1 cellular context compared by ENCODE assay signal in genomic region chr10:28532509-28533314, GRCh38.
TF ChIP-seq lines count a peak whose summit lies in the region.

Gene WAC (plus strand): TSS chr10:28533118. CDS start chr10:28533580, 462 bp downstream.

TF ChIP-seq in K562, 482 proteins besides CTCF, POLR2A, EP300 and RAD21 (continued from another document and continues in another):
- no peak; the same call in none of the 2 replicates for TF ChIP-seq HMGXB4 (CRISPR knock-in tag; IDR thresholded peaks at IDR 0.05)
- TF ChIP-seq ZNF589 (CRISPR knock-in tag; IDR thresholded peaks at IDR 0.05; ENCODE audit: low read depth), result no peak
- TF ChIP-seq ZNF830 (CRISPR knock-in tag; IDR thresholded peaks at IDR 0.05), result no peak
- TF ChIP-seq ERF (CRISPR knock-in tag; IDR thresholded peaks at IDR 0.05), result peak; percentile 44; the same call in 1 of the 2 replicates
- TF ChIP-seq NCOA6 (IDR thresholded peaks at IDR 0.05), result no peak
- TF ChIP-seq ZNF41 (CRISPR knock-in tag; conservative IDR thresholded peaks at IDR 0.05), result no peak
- no peak for TF ChIP-seq ZBTB5 (IDR thresholded peaks at IDR 0.05)
- TF ChIP-seq LEF1 (IDR thresholded peaks at IDR 0.05), result no peak
- TF ChIP-seq, protein P1, sequence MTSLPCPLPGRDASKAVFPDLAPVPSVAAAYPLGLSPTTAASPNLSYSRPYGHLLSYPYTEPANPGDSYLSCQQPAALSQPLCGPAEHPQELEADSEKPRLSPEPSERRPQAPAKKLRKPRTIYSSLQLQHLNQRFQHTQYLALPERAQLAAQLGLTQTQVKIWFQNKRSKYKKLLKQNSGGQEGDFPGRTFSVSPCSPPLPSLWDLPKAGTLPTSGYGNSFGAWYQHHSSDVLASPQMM (CRISPR knock-in tag; IDR thresholded peaks at IDR 0.05), result no peak
- TF ChIP-seq PURB (CRISPR knock-in tag; IDR thresholded peaks at IDR 0.05; ENCODE audit: low read depth), result no peak
- TF ChIP-seq KDM5B (IDR thresholded peaks at IDR 0.05; ENCODE audit: insufficient replicate concordance, low read depth, low read length), result peak; percentile 81
- no peak for TF ChIP-seq MAFG (tag; conservative IDR thresholded peaks at IDR 0.05)
- no peak for TF ChIP-seq MIER1 (IDR thresholded peaks at IDR 0.05; ENCODE audit: low read depth)
- peak; percentile 86 for TF ChIP-seq ZNF407 (IDR thresholded peaks at IDR 0.05; ENCODE audit: low read depth)
- no peak for TF ChIP-seq CBFA2T2 (conservative IDR thresholded peaks at IDR 0.05)
- no peak for TF ChIP-seq MXI1 (IDR thresholded peaks at IDR 0.05; ENCODE audit: low read depth, low read length)
- no peak for TF ChIP-seq ZNF212 (CRISPR knock-in tag; IDR thresholded peaks at IDR 0.05)
- no peak for TF ChIP-seq CBX8 (IDR thresholded peaks at IDR 0.05; ENCODE audit: borderline replicate concordance, extremely low read depth, low read depth, low read length, poor library complexity, severe bottlenecking)
- TF ChIP-seq ZNF316 (IDR thresholded peaks at IDR 0.05), result no peak
- no peak for TF ChIP-seq ZNF655 (CRISPR knock-in tag; IDR thresholded peaks at IDR 0.05)
- no peak for TF ChIP-seq WHSC1 (IDR thresholded peaks at IDR 0.05; ENCODE audit: low read length)
- no peak for TF ChIP-seq ZKSCAN1 (IDR thresholded peaks at IDR 0.05; ENCODE audit: low read depth, low read length)
- TF ChIP-seq POLR2AphosphoS5 (IDR thresholded peaks at IDR 0.05; ENCODE audit: control insufficient read depth, insufficient read depth, low read depth, low read length), result peak; percentile 84
- TF ChIP-seq TEAD4 (IDR thresholded peaks at IDR 0.05; ENCODE audit: low read length), result no peak
- no peak for TF ChIP-seq TEAD4 (CRISPR knock-in tag; IDR thresholded peaks at IDR 0.05; ENCODE audit: borderline replicate concordance)
- TF ChIP-seq, protein P2, sequence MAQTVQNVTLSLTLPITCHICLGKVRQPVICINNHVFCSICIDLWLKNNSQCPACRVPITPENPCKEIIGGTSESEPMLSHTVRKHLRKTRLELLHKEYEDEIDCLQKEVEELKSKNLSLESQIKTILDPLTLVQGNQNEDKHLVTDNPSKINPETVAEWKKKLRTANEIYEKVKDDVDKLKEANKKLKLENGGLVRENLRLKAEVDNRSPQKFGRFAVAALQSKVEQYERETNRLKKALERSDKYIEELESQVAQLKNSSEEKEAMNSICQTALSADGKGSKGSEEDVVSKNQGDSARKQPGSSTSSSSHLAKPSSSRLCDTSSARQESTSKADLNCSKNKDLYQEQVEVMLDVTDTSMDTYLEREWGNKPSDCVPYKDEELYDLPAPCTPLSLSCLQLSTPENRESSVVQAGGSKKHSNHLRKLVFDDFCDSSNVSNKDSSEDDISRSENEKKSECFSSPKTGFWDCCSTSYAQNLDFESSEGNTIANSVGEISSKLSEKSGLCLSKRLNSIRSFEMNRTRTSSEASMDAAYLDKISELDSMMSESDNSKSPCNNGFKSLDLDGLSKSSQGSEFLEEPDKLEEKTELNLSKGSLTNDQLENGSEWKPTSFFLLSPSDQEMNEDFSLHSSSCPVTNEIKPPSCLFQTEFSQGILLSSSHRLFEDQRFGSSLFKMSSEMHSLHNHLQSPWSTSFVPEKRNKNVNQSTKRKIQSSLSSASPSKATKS (CRISPR knock-in tag; IDR thresholded peaks at IDR 0.05), result no peak
- TF ChIP-seq ZNF143 (CRISPR knock-in tag; IDR thresholded peaks at IDR 0.05), result no peak
- TF ChIP-seq ZBTB1 (CRISPR knock-in tag; IDR thresholded peaks at IDR 0.05; ENCODE audit: borderline replicate concordance, low read depth), result no peak
- peak; percentile 90; the same call in 1 of the 2 replicates for TF ChIP-seq KLF6 (CRISPR knock-in tag; IDR thresholded peaks at IDR 0.05; ENCODE audit: borderline replicate concordance)
- TF ChIP-seq RBM34 (IDR thresholded peaks at IDR 0.05; ENCODE audit: borderline replicate concordance, insufficient read depth, low read length), result no peak
- TF ChIP-seq, protein P3, sequence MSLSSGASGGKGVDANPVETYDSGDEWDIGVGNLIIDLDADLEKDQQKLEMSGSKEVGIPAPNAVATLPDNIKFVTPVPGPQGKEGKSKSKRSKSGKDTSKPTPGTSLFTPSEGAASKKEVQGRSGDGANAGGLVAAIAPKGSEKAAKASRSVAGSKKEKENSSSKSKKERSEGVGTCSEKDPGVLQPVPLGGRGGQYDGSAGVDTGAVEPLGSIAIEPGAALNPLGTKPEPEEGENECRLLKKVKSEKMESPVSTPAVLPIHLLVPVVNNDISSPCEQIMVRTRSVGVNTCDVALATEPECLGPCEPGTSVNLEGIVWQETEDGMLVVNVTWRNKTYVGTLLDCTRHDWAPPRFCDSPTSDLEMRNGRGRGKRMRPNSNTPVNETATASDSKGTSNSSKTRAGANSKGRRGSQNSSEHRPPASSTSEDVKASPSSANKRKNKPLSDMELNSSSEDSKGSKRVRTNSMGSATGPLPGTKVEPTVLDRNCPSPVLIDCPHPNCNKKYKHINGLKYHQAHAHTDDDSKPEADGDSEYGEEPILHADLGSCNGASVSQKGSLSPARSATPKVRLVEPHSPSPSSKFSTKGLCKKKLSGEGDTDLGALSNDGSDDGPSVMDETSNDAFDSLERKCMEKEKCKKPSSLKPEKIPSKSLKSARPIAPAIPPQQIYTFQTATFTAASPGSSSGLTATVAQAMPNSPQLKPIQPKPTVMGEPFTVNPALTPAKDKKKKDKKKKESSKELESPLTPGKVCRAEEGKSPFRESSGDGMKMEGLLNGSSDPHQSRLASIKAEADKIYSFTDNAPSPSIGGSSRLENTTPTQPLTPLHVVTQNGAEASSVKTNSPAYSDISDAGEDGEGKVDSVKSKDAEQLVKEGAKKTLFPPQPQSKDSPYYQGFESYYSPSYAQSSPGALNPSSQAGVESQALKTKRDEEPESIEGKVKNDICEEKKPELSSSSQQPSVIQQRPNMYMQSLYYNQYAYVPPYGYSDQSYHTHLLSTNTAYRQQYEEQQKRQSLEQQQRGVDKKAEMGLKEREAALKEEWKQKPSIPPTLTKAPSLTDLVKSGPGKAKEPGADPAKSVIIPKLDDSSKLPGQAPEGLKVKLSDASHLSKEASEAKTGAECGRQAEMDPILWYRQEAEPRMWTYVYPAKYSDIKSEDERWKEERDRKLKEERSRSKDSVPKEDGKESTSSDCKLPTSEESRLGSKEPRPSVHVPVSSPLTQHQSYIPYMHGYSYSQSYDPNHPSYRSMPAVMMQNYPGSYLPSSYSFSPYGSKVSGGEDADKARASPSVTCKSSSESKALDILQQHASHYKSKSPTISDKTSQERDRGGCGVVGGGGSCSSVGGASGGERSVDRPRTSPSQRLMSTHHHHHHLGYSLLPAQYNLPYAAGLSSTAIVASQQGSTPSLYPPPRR (CRISPR knock-in tag; IDR thresholded peaks at IDR 0.05; ENCODE audit: borderline replicate concordance), result no peak
- no peak for TF ChIP-seq KLF13 (tag; IDR thresholded peaks at IDR 0.05; ENCODE audit: borderline replicate concordance, low read depth)
- no peak for TF ChIP-seq NR2C2 (CRISPR knock-in tag; IDR thresholded peaks at IDR 0.05)
- peak; percentile 65; the same call in 1 of the 2 replicates for TF ChIP-seq NR2C2 (tag; IDR thresholded peaks at IDR 0.05)
- TF ChIP-seq SETDB1 (IDR thresholded peaks at IDR 0.05; ENCODE audit: low read length), result no peak
- TF ChIP-seq CHD1 (IDR thresholded peaks at IDR 0.05; ENCODE audit: low read length), result no peak
- TF ChIP-seq MAFF (IDR thresholded peaks at IDR 0.05; ENCODE audit: low read length), result no peak
- TF ChIP-seq SP2 (IDR thresholded peaks at IDR 0.05; ENCODE audit: extremely low read depth, low read depth, low read length, poor library complexity, severe bottlenecking), result no peak
- peak; percentile 94 for TF ChIP-seq ZZZ3 (IDR thresholded peaks at IDR 0.05)
- peak; percentile 95 for TF ChIP-seq TAF7 (tag; IDR thresholded peaks at IDR 0.05)
- no peak for TF ChIP-seq TGIF2 (CRISPR knock-in tag; IDR thresholded peaks at IDR 0.05)
- no peak for TF ChIP-seq PREB (CRISPR knock-in tag; IDR thresholded peaks at IDR 0.05)
